16 cellular contexts compared by ENCODE assay signal in genomic region chr15:75095594-75095993, GRCh38.
DNase-seq lines count a peak whose midpoint lies in the region; ATAC-seq, FAIRE-seq and TF ChIP-seq lines count a peak whose summit lies in the region.
"Had no signal": no experiment of that assay in that cellular context is flagged by ENCODE, and none has a peak within 500 bp of the region (broad histone marks: within the 10 kb centered on the region; RNA-seq: fewer than 3 reads in every experiment).

No MANE protein-coding gene starts in this region.

- no peak overlapping the region for H3K4me3 ChIP-seq in SK-N-SH (ENCODE audit: low read depth in 2 of 2, low read length in 1 of 2)
- H3K4me3 ChIP-seq: SJSA1, tibial nerve had no signal

- H3K27ac Mint-ChIP-seq in HFFc6, result no peak overlapping the region
- H3K27ac Mint-ChIP-seq: activated CD8-positive, alpha-beta T cell treated with anti-CD3 and anti-CD28 coated beads for 36 hours had no signal

- H3K9ac ChIP-seq in SK-N-SH, result no peak overlapping the region

- ATAC-seq in HG02610 (IDR thresholded peaks at IDR 0.05; ENCODE audit: unreplicated experiment) (peak; percentile 37), HG03378 (IDR thresholded peaks at IDR 0.05; ENCODE audit: unreplicated experiment) (peak; percentile 36), HG03139 (IDR thresholded peaks at IDR 0.05; ENCODE audit: unreplicated experiment) (no peak)
- ATAC-seq: activated CD8-positive, alpha-beta T cell treated with anti-CD3 and anti-CD28 coated beads for 36 hours; sciatic nerve had no signal

- no peaks in the 10 kb centered on the region for H3F3A ChIP-seq in SK-N-SH (replicated peaks; ENCODE audit: insufficient read depth)

- DNase-seq in GM19239 (ENCODE audit: insufficient read length, low spot score) (no peak), HFFc6 (no peak), SK-N-SH (no peak)
- no peak for DNase-seq in activated effector memory CD4-positive, alpha-beta T cell treated with Interleukin-2 at 50 U/mL for 16 hours
- DNase-seq: activated CD8-positive, alpha-beta T cell treated with anti-CD3 and anti-CD28 coated beads for 36 hours; amniotic stem cell; DMS79 treated with DMSO at 0.1 percent for 48 hours; stimulated activated CD4-positive, alpha-beta T cell treated with anti-CD3 and anti-CD28 coated beads, Interleukin-2, amount 100 ng/mL, for 48 hours had no signal

- H2AFZ ChIP-seq in SK-N-SH (ENCODE audit: low read depth), result no peak overlapping the region

- H3K9me3 ChIP-seq in SK-N-SH, result no peaks in the 10 kb centered on the region
- H3K9me3 ChIP-seq: SJSA1, tibial nerve had no signal

- no peaks in the 10 kb centered on the region for H3K9me3 Mint-ChIP-seq in HFFc6

- H3K27ac ChIP-seq in SK-N-SH (ENCODE audit: low read depth in 2 of 2, low read length in 1 of 2), result no peak overlapping the region
- H3K27ac ChIP-seq: C4-2B, SJSA1, tibial nerve had no signal

- 93% methylated on average over 4 of the region's 4 CpGs for whole genome bisulfite sequencing in SK-N-SH (ENCODE audit: low lambda C conversion rate)

- H3K36me3 Mint-ChIP-seq in HFFc6 (ENCODE audit: low read depth), result no peaks in the 10 kb centered on the region

- peaks cover 6% of the 10 kb centered on the region; the same call in 1 of the 2 replicates for H3K4me1 Mint-ChIP-seq in HFFc6 (ENCODE audit: low read depth)

- no peak overlapping the region for H3K4me2 ChIP-seq in SK-N-SH

- no peaks in the 10 kb centered on the region; a peak in 1 of 4 replicates for H3K4me1 ChIP-seq in SK-N-SH (ENCODE audit: control insufficient read depth in 1 of 2, insufficient read depth in 2 of 2, low read depth in 1 of 2, low read length in 1 of 2)
- H3K4me1 ChIP-seq: SJSA1, tibial nerve had no signal

- no peak for TF ChIP-seq EP300 in SK-N-SH (IDR thresholded peaks at IDR 0.05; ENCODE audit: borderline replicate concordance in 1 of 2, low read depth in 1 of 2, low read length in 1 of 2)

- H3K4me3 Mint-ChIP-seq in HFFc6, result no peak overlapping the region
- H3K4me3 Mint-ChIP-seq: activated CD8-positive, alpha-beta T cell treated with anti-CD3 and anti-CD28 coated beads for 36 hours had no signal

- no peaks in the 10 kb centered on the region for H3K79me2 ChIP-seq in SK-N-SH (ENCODE audit: insufficient read depth)

- TF ChIP-seq RAD21 in SK-N-SH (IDR thresholded peaks at IDR 0.05; ENCODE audit: low read length), result no peak

- H3K27me3 ChIP-seq in SK-N-SH (ENCODE audit: insufficient read depth), result no peaks in the 10 kb centered on the region
- H3K27me3 ChIP-seq: SJSA1, tibial nerve had no signal

- H3K36me3 ChIP-seq in SK-N-SH (replicated peaks in 1 of 2; ENCODE audit: control insufficient read depth in 1 of 2, insufficient read depth in 2 of 2, low read length in 1 of 2), result no peaks in the 10 kb centered on the region
- H3K36me3 ChIP-seq: SJSA1, tibial nerve had no signal

- POLR2A ChIA-PET in SK-N-SH (lab: Yijun Ruan, JAX), result no interaction called here

- no peaks in the 10 kb centered on the region for H4K20me1 ChIP-seq in SK-N-SH (ENCODE audit: insufficient read depth)

- CTCF ChIA-PET in SK-N-SH (lab: Yijun Ruan, JAX), result no interaction called here

- H3K27me3 Mint-ChIP-seq in HFFc6 (ENCODE audit: insufficient read depth), result peaks cover 5% of the 10 kb centered on the region

- H3K9me2 ChIP-seq in SK-N-SH, result no peaks in the 10 kb centered on the region

- peak; percentile 91 for FAIRE-seq in GM19239 (lab: Jason Lieb, UNC)
- FAIRE-seq: islet of Langerhans had no signal

- no peak for TF ChIP-seq CTCF in HFFc6 (IDR thresholded peaks at IDR 0.05)
- TF ChIP-seq CTCF in SK-N-SH (IDR thresholded peaks at IDR 0.05), result no peak

TF ChIP-seq in SK-N-SH, 30 proteins besides CTCF, POLR2A, EP300 and RAD21:
- no peak for TF ChIP-seq USF2 (IDR thresholded peaks at IDR 0.05; ENCODE audit: borderline replicate concordance, low read depth, low read length)
- no peak for TF ChIP-seq CHD2 (IDR thresholded peaks at IDR 0.05; ENCODE audit: low read length, partially characterized antibody)
- no peak for TF ChIP-seq ZBTB33 (IDR thresholded peaks at IDR 0.05; ENCODE audit: borderline replicate concordance, low read depth)
- no peak for TF ChIP-seq SIN3A (IDR thresholded peaks at IDR 0.05; ENCODE audit: borderline replicate concordance, low read depth, low read length)
- no peak for TF ChIP-seq MXI1 (IDR thresholded peaks at IDR 0.05; ENCODE audit: low read depth, low read length)
- TF ChIP-seq SMC3 (IDR thresholded peaks at IDR 0.05; ENCODE audit: low read depth, low read length), result no peak
- no peak for TF ChIP-seq MAX (IDR thresholded peaks at IDR 0.05; ENCODE audit: low read depth)
- TF ChIP-seq FOSL2 (IDR thresholded peaks at IDR 0.05; ENCODE audit: borderline replicate concordance, low read depth), result no peak
- TF ChIP-seq YY1 (IDR thresholded peaks at IDR 0.05; ENCODE audit: low read depth), result no peak
- TF ChIP-seq EZH2phosphoT487 (IDR thresholded peaks at IDR 0.05; ENCODE audit: borderline replicate concordance, low read depth), result no peak
- TF ChIP-seq RXRA (IDR thresholded peaks at IDR 0.05; ENCODE audit: borderline replicate concordance, low read depth), result no peak
- no peak for TF ChIP-seq REST (IDR thresholded peaks at IDR 0.05; ENCODE audit: low read depth, low read length)
- no peak for TF ChIP-seq ELF1 (IDR thresholded peaks at IDR 0.05)
- TF ChIP-seq RCOR1 (IDR thresholded peaks at IDR 0.05; ENCODE audit: low read length), result no peak
- TF ChIP-seq GABPA (IDR thresholded peaks at IDR 0.05; ENCODE audit: low read depth), result no peak
- TF ChIP-seq POLR2AphosphoS5 (IDR thresholded peaks at IDR 0.05; ENCODE audit: low read depth, low read length), result no peak
- no peak for TF ChIP-seq NFIC (IDR thresholded peaks at IDR 0.05; ENCODE audit: borderline replicate concordance)
